In the genomic region with DNA sequence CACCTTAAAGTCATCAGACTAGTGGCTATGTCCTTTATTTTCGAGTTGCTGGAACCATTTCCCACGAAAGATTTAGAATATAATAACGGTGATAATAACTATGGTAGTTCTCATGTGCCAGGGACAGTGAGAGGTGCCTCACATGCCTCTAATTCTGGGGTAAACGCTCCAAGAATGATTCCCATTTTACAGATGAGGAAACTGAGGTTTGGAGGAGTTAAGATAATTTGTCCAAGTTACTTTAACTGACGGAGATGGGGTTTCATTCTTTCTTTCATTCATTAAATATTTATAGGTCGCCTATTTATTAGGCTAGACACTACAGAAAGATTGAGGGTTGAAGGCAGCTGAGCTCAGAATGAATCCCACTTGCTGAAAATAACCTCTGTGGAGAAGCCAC, we compare ENCODE assay signal across 1 cellular context.
TF ChIP-seq lines count a peak whose summit lies in the region.

No MANE protein-coding gene starts in this region.

TF ChIP-seq in GM12878, 131 proteins besides CTCF, POLR2A, EP300 and RAD21:
- TF ChIP-seq IKZF1 (conservative IDR thresholded peaks at IDR 0.05): 0 out of 2 replicates have a peak, but pooled peaks have one; percentile 7
- TF ChIP-seq PAX8 (IDR thresholded peaks at IDR 0.05): no peak
- TF ChIP-seq ZBTB11 (CRISPR knock-in tag; IDR thresholded peaks at IDR 0.05): no peak
- 0 out of 2 replicates have a peak, but pooled peaks have one; percentile 22 for TF ChIP-seq RCOR1 (conservative IDR thresholded peaks at IDR 0.05; ENCODE audit: low read depth, low read length)
- peak in 1 of 2 experiments; percentile 1; a peak in 1 of 4 replicates for TF ChIP-seq IKZF2 (IDR thresholded peaks at IDR 0.05)
- no peak for TF ChIP-seq PML (IDR thresholded peaks at IDR 0.05; ENCODE audit: low read length)
